Comparison of ENCODE assay signal across 19 cellular contexts in the genomic region with DNA sequence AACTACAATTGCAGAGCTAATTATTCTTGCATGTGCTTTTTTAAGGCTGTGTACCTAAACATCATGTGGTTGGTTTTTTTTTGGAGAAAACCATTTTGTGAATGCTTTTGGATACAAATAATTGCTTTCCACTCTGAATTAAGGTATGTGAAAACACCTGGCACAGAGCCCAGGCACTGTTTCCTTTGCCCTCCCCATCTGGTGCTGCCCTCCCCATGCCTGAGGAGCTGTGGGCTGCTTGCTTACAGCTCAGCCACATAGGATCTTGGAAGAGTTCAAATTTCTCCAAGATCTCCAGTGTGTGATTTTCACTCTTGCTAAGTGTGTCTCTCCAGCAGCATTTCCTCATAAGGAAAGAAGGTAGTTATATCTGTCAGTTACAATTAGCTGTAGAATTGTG. TPM values are rescaled to one million over a fixed set of nuclear protein-coding genes. Genes with fewer than 3 reads are reported as not detected.
A peak's percentile ranks its signal among the peaks of the same experiment; 100 is the strongest.
DNase-seq lines count a peak whose midpoint lies in the region; ATAC-seq and TF ChIP-seq lines count a peak whose summit lies in the region.
"Had no signal": no experiment of that assay in that cellular context is flagged by ENCODE, and none has a peak within 500 bp of the region (broad histone marks: within the 10 kb centered on the region; RNA-seq: fewer than 3 reads in every experiment).

No MANE protein-coding gene starts in this region.

- H3K9ac ChIP-seq in mammary epithelial cell (ENCODE audit: insufficient read depth, low read length), result no peak overlapping the region

- H3K27ac ChIP-seq in mammary epithelial cell (ENCODE audit: insufficient read depth, low read depth, low read length) (no peak overlapping the region), left lung (no peak overlapping the region)
- H3K27ac ChIP-seq: pancreas had no signal

- H3K9me3 Mint-ChIP-seq in Calu3 (ENCODE audit: low read depth, unreplicated experiment), result no peaks in the 10 kb centered on the region
- H3K9me3 Mint-ChIP-seq: activated CD4-positive, alpha-beta T cell treated with anti-CD3 and anti-CD28 coated beads, Interleukin-2, amount 10 ng/mL, durations not matched to agents 24 days and 14 days; central memory CD8-positive, alpha-beta T cell; effector memory CD8-positive, alpha-beta T cell; GM23338; natural killer cell; stimulated activated naive B cell treated with anti-CD40 and anti-IgM and Interleukin-4, amounts not matched to agents 10 μg/mL and 1 μg/mL and 100 μg/mL, for 72 hours had no signal

- no peak for TF ChIP-seq POLR2A in GM18505 (IDR thresholded peaks at IDR 0.05; ENCODE audit: borderline replicate concordance, extremely low read depth, insufficient read depth, insufficient read length)

- BruUV-seq in Calu3 (replicated peaks; lab: Mats Ljungman, UMichigan), result no TSS peak
- BruUV-seq in mammary epithelial cell (replicated peaks; lab: Mats Ljungman, UMichigan), result no TSS peak

- no peaks in the 10 kb centered on the region for H3K4me1 Mint-ChIP-seq in Calu3 (ENCODE audit: low read depth, unreplicated experiment)
- H3K4me1 Mint-ChIP-seq: activated CD4-positive, alpha-beta T cell treated with anti-CD3 and anti-CD28 coated beads, Interleukin-2, amount 10 ng/mL, durations not matched to agents 24 days and 14 days; central memory CD8-positive, alpha-beta T cell; natural killer cell; stimulated activated naive B cell treated with anti-CD40 and anti-IgM and Interleukin-4, amounts not matched to agents 10 μg/mL and 1 μg/mL and 100 μg/mL, for 72 hours had no signal

- in situ Hi-C loops in mammary epithelial cell (cut with MboI; ENCODE audit: low sequenced_read_pairs in 2 of 2), result no loop called here

- H3K4me1 ChIP-seq in mammary epithelial cell (ENCODE audit: insufficient read depth, low read length) (peaks cover 13% of the 10 kb centered on the region), left lung (peaks cover 0 to 16% of the 10 kb centered on the region in 2 donors)
- H3K4me1 ChIP-seq: pancreas had no signal

- dilution Hi-C loops in mammary epithelial cell (cut with HindIII; ENCODE audit: low sequenced_read_pairs), result loop anchor here (5.0 kb wide), 1 partner anchor 98 kb away; no protein-coding TSS in a partner anchor

- H3K9me3 ChIP-seq in mammary epithelial cell (replicated peaks; ENCODE audit: insufficient read depth, low read length) (no peaks in the 10 kb centered on the region), left lung (no peaks in the 10 kb centered on the region)
- H3K9me3 ChIP-seq: pancreas had no signal

- no peak overlapping the region for H3K4me3 Mint-ChIP-seq in Calu3 (ENCODE audit: low read depth, unreplicated experiment)
- H3K4me3 Mint-ChIP-seq: activated CD4-positive, alpha-beta T cell treated with anti-CD3 and anti-CD28 coated beads, Interleukin-2, amount 10 ng/mL, durations not matched to agents 24 days and 14 days; central memory CD8-positive, alpha-beta T cell; effector memory CD8-positive, alpha-beta T cell; GM23338; natural killer cell; stimulated activated naive B cell treated with anti-CD40 and anti-IgM and Interleukin-4, amounts not matched to agents 10 μg/mL and 1 μg/mL and 100 μg/mL, for 72 hours had no signal

- H2AFZ ChIP-seq in mammary epithelial cell (ENCODE audit: low read depth, low read length), result peak overlapping the region; percentile 27
- H2AFZ ChIP-seq: GM23338 had no signal

- CTCF ChIA-PET in Calu3 (lab: Charles Lee), result no interaction called here
- CTCF ChIA-PET in mammary epithelial cell (lab: Charles Lee; ENCODE audit: low non-redundant PET), result no interaction called here

- intact Hi-C loops in Calu3 (cut with micrococcal nuclease; ENCODE audit: unreplicated experiment) (loop anchor here (5.0 kb wide), 1 partner anchor 43 kb away; no protein-coding TSS in a partner anchor), mammary epithelial cell (cut with micrococcal nuclease) (no loop called here), left lung (cut with DNase I) (no loop called here)

- H4K20me1 ChIP-seq in mammary epithelial cell (ENCODE audit: insufficient read depth, low read length), result no peaks in the 10 kb centered on the region

- H3K36me3 Mint-ChIP-seq in Calu3 (ENCODE audit: insufficient read depth, unreplicated experiment), result no peaks in the 10 kb centered on the region
- H3K36me3 Mint-ChIP-seq: natural killer cell; stimulated activated naive B cell treated with anti-CD40 and anti-IgM and Interleukin-4, amounts not matched to agents 10 μg/mL and 1 μg/mL and 100 μg/mL, for 72 hours had no signal

- H3K27me3 Mint-ChIP-seq in Calu3 (ENCODE audit: unreplicated experiment), result no peaks in the 10 kb centered on the region

- ATAC-seq in left lung (peak; percentile 64), GM18505 (IDR thresholded peaks at IDR 0.05; ENCODE audit: unreplicated experiment) (no peak)
- ATAC-seq: effector memory CD8-positive, alpha-beta T cell; GM23338; natural killer cell; pancreas; Right ventricle myocardium inferior; stimulated activated naive B cell treated with anti-CD40 and anti-IgM and Interleukin-4, amounts not matched to agents 10 μg/mL and 1 μg/mL and 100 μg/mL, for 72 hours had no signal

- H3K27ac Mint-ChIP-seq in Calu3 (ENCODE audit: unreplicated experiment), result no peak overlapping the region
- H3K27ac Mint-ChIP-seq: activated CD4-positive, alpha-beta T cell treated with anti-CD3 and anti-CD28 coated beads, Interleukin-2, amount 10 ng/mL, durations not matched to agents 24 days and 14 days; effector memory CD8-positive, alpha-beta T cell; GM23338; natural killer cell; stimulated activated naive B cell treated with anti-CD40 and anti-IgM and Interleukin-4, amounts not matched to agents 10 μg/mL and 1 μg/mL and 100 μg/mL, for 72 hours had no signal

- DNase-seq in Calu3 (peak; percentile 20), H4 (ENCODE audit: low spot score) (peak; percentile 41), mammary epithelial cell (peak; percentile 29), left lung (peak in 1 of 2 donors; percentile 32), kidney glomerular epithelial cell (lab: John Stamatoyannopoulos, UW) (no peak), HK-2 (ENCODE audit: unreplicated experiment) (no peak)
- DNase-seq: activated CD4-positive, alpha-beta T cell treated with anti-CD3 and anti-CD28 coated beads, Interleukin-2, amount 10 ng/mL, durations not matched to agents 24 days and 14 days; activated effector memory CD4-positive, alpha-beta T cell treated with anti-CD3 and anti-CD28 coated beads, Interleukin-2, amount 50 U/mL, for 16 hours; AML-193; effector memory CD8-positive, alpha-beta T cell; EL; natural killer cell; NCI-H1417 treated with DMSO at 0.1 percent for 48 hours; stimulated activated naive B cell treated with anti-CD40 and anti-IgM and Interleukin-4, amounts not matched to agents 10 μg/mL and 1 μg/mL and 100 μg/mL, for 72 hours had no signal

- H3K27me3 ChIP-seq in mammary epithelial cell (ENCODE audit: insufficient read depth, low read length), result no peaks in the 10 kb centered on the region
- H3K27me3 ChIP-seq in left lung, result no peaks in the 10 kb centered on the region
- H3K27me3 ChIP-seq: pancreas had no signal

- H3K4me2 ChIP-seq in mammary epithelial cell (ENCODE audit: insufficient read depth, low read depth, low read length), result no peak overlapping the region
- H3K4me2 ChIP-seq: GM23338 had no signal

- no peaks in the 10 kb centered on the region for H3K36me3 ChIP-seq in mammary epithelial cell (ENCODE audit: insufficient read depth, low read length)
- H3K36me3 ChIP-seq in left lung, result no peaks in the 10 kb centered on the region
- H3K36me3 ChIP-seq: pancreas had no signal

- H3K4me3 ChIP-seq in mammary epithelial cell (replicated peaks in 1 of 3; ENCODE audit: insufficient read depth in 1 of 3, low read depth in 2 of 3, low read length in 3 of 3) (no peak overlapping the region), left lung (no peak overlapping the region)
- H3K4me3 ChIP-seq: GM23338, pancreas had no signal

- TF ChIP-seq CTCF in Calu3 (IDR thresholded peaks at IDR 0.05; ENCODE audit: unreplicated experiment) (no peak), mammary epithelial cell (conservative IDR thresholded peaks at IDR 0.05 in 1 of 2, IDR thresholded peaks at IDR 0.05 in 1 of 2; ENCODE audit: extremely low read depth in 1 of 2, insufficient read depth in 1 of 2, low read depth in 1 of 2, low read length in 2 of 2) (no peak), left lung (IDR thresholded peaks at IDR 0.05) (no peak)

- no peaks in the 10 kb centered on the region for H3K79me2 ChIP-seq in mammary epithelial cell (ENCODE audit: insufficient read depth, low read length)

RNA-seq across cellular contexts. Expression of a gene that starts 27.8 kb away (rescaled TPM):
- total RNA-seq in Calu3 (2022) (1.2 and 1.3 TPM in 2 replicates), mammary epithelial cell (1 to 10 TPM; 3.0 to 6.4 TPM), left lung (1 to 10 TPM; 6.8 to 7.7 TPM)
- 0.99 and 1.3 TPM in 2 replicates for total RNA-seq in H4 (2014; rRNA removed; shearing (Covaris generic))
- polyA plus RNA-seq in mammary epithelial cell, result 3.1 TPM
- 8.0 TPM for polyA minus RNA-seq in mammary epithelial cell

Comparison
In these comparisons a context has a peak if more than half of its experiments do, and no peak if none do; other contexts are left out.
1. DNase-seq: peak in Calu3 (single experiment), H4 (single experiment) and mammary epithelial cell (single experiment); none in kidney glomerular epithelial cell (single experiment) and HK-2 (single experiment).